ENCODE assay signal across 12 cellular contexts in the genomic region with DNA sequence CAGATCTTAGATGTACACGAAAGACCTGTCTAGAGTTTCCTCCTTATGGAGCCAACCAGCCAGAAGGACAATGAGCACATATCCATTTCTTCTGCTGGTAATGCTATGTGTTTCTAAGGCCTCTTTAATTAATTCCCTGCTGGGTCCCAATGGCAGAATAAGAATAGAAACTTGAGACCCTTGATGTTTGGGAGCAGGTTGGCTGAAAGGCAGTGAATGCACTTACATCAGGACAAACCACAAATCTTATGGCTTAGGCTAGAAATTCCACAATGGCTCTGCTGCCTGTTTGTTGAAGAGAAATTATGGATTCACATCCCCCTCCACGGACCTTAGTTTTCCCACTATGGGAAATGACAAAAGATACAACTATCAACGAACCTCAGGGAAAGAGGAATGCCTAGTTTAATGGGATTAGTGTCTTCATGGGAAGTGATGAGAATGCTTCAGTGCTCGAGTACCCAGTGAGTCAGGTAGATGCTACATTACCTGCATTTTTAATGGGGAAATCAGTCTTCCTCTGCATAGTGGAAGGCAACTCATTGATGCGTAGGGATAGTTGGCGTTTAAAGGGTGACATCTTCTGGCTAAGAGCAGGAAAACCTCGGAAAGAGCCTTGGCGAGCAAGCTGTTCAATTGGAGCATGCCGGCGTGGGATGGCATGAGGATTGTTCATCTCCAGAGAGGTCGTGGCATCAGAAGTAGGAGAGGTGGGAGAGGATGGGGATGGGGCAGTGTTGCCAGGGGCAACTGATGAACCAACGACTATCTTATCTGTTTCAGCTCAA. TPM values are rescaled to one million over a fixed set of nuclear protein-coding genes. Genes with fewer than 3 reads are reported as not detected.
A peak's percentile ranks its signal among the peaks of the same experiment; 100 is the strongest.
DNase-seq lines count a peak whose midpoint lies in the region; ATAC-seq and TF ChIP-seq lines count a peak whose summit lies in the region.
"Had no signal": no experiment of that assay in that cellular context is flagged by ENCODE, and none has a peak within 500 bp of the region (broad histone marks: within the 10 kb centered on the region; RNA-seq: fewer than 3 reads in every experiment).

No MANE protein-coding gene starts in this region.

- no peak overlapping the region for H3K27ac Mint-ChIP-seq in neural progenitor cell
- H3K27ac Mint-ChIP-seq: activated naive CD4-positive, alpha-beta T cell treated with anti-CD3 and anti-CD28 coated beads, Interleukin-2, amount 50 U/mL, for 24 hours had no signal

- H3K36me3 ChIP-seq in neural progenitor cell: no peaks in the 10 kb centered on the region

- H3K9me3 Mint-ChIP-seq in neural progenitor cell: no peaks in the 10 kb centered on the region
- H3K9me3 Mint-ChIP-seq: activated naive CD4-positive, alpha-beta T cell treated with anti-CD3 and anti-CD28 coated beads, Interleukin-2, amount 50 U/mL, for 24 hours had no signal

- TF ChIP-seq CTCF in epithelial cell of proximal tubule (conservative IDR thresholded peaks at IDR 0.05; ENCODE audit: low read depth, low read length): peak; percentile 50
- peak; percentile 60 for TF ChIP-seq CTCF in neural progenitor cell (IDR thresholded peaks at IDR 0.05)

- no peak overlapping the region for H2AFZ ChIP-seq in neural progenitor cell (replicated peaks)

- H3K4me2 ChIP-seq in neural progenitor cell: peak overlapping the region; percentile 36

- peaks cover 12% of the 10 kb centered on the region for H3K36me3 Mint-ChIP-seq in neural progenitor cell

- no peaks in the 10 kb centered on the region for H3K79me2 ChIP-seq in neural progenitor cell (ENCODE audit: low read depth)

- H3K4me3 Mint-ChIP-seq in neural progenitor cell: no peak overlapping the region
- H3K4me3 Mint-ChIP-seq: activated naive CD4-positive, alpha-beta T cell treated with anti-CD3 and anti-CD28 coated beads, Interleukin-2, amount 50 U/mL, for 24 hours had no signal

- H3K4me1 Mint-ChIP-seq in neural progenitor cell: peaks cover 5% of the 10 kb centered on the region

- H3K27me3 ChIP-seq in neural progenitor cell: no peaks in the 10 kb centered on the region
- H3K27me3 ChIP-seq: gastroesophageal sphincter, neutrophil had no signal

- DNase-seq in ELF-1 (ENCODE audit: low read depth, low spot score) (peak; percentile 52), NCI-H460 (ENCODE audit: extremely low read depth, low read depth) (peak; percentile 28), epithelial cell of proximal tubule (ENCODE audit: low read depth) (no peak), neural progenitor cell (ENCODE audit: low spot score) (peak; percentile 76), NOMO-1 (lab: John Stamatoyannopoulos, UW; ENCODE audit: unreplicated experiment in 2 of 2) (no peak)
- no peak for DNase-seq in stimulated activated CD4-positive, alpha-beta T cell treated with anti-CD3 and anti-CD28 coated beads, Interleukin-2, amount 100 ng/mL, for 24 hours
- DNase-seq: NCI-H2081 had no signal

- H3F3A ChIP-seq in neural progenitor cell (ENCODE audit: low read depth): peaks cover 54% of the 10 kb centered on the region

- peaks cover 53% of the 10 kb centered on the region for H4K20me1 ChIP-seq in neural progenitor cell (ENCODE audit: low read depth)

- H3K27ac ChIP-seq in neural progenitor cell: no peak overlapping the region
- H3K27ac ChIP-seq: gastroesophageal sphincter, neutrophil had no signal

- H3K4me3 ChIP-seq in epithelial cell of proximal tubule (ENCODE audit: low read depth, low read length) (no peak overlapping the region), neural progenitor cell (no peak overlapping the region)
- H3K4me3 ChIP-seq: gastroesophageal sphincter had no signal

- no peaks in the 10 kb centered on the region for H3K9me3 ChIP-seq in neural progenitor cell (ENCODE audit: low read depth)
- H3K9me3 ChIP-seq: gastroesophageal sphincter, neutrophil had no signal

- ATAC-seq in GM18867 (IDR thresholded peaks at IDR 0.05; ENCODE audit: unreplicated experiment) (no peak), HG03097 (IDR thresholded peaks at IDR 0.05; ENCODE audit: low FRiP score, unreplicated experiment) (no peak)
- ATAC-seq: gastroesophageal sphincter had no signal

- H3K4me1 ChIP-seq in neural progenitor cell: peaks cover 23% of the 10 kb centered on the region
- H3K4me1 ChIP-seq: gastroesophageal sphincter had no signal

- peaks cover 2% of the 10 kb centered on the region for H3K27me3 Mint-ChIP-seq in neural progenitor cell (ENCODE audit: insufficient read depth, low read depth)
- H3K27me3 Mint-ChIP-seq: activated naive CD4-positive, alpha-beta T cell treated with anti-CD3 and anti-CD28 coated beads, Interleukin-2, amount 50 U/mL, for 24 hours had no signal

- H3K9ac ChIP-seq in neural progenitor cell: no peak overlapping the region

RNA-seq across cellular contexts. Expression of a gene that starts 46.5 kb away (rescaled TPM):
- total RNA-seq in NCI-H460 (2014; rRNA removed; shearing (Covaris generic)): 0.72 and 0.92 TPM in 2 replicates
- polyA plus RNA-seq in NCI-H460 (2014; cell fraction: nucleus; rRNA removed): 6.0 and 8.9 TPM in 2 replicates
- 5.9 and 12.7 TPM in 2 replicates for total RNA-seq in epithelial cell of proximal tubule
- total RNA-seq in neural progenitor cell (ENCODE audit: low replicate concordance): 17.3 and 23.7 TPM in 2 replicates

Comparison
In these comparisons a context has a peak if more than half of its experiments do, and no peak if none do; other contexts are left out.
1. DNase-seq: peak in ELF-1 (single experiment), NCI-H460 (single experiment) and neural progenitor cell (single experiment); none in epithelial cell of proximal tubule (single experiment), stimulated activated CD4-positive, alpha-beta T cell treated with anti-CD3 and anti-CD28 coated beads, Interleukin-2, amount 100 ng/mL, for 24 hours (0 of 2) and NOMO-1 (0 of 2).